ENCODE assay signal across 29 cellular contexts in the genomic region with DNA sequence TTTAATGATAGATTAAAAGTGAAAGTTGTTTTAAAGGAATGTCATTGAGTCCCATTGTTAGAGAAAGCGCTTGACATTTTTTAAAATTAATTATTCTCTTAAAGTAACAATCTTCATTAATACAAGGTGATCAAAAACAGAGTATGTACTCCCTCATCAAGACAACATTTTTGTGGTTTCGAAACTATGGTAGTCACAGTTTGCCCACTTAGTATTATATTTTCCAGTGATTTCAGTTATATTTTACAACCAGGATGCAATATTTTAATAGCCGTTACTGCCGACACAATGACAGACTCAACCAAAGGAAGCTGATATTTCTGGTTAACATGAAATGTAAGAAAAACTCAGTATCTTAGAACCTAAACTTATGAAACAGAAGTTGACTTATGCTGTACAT. TPM values are rescaled to one million over a fixed set of nuclear protein-coding genes. Genes with fewer than 3 reads are reported as not detected.
A peak's percentile ranks its signal among the peaks of the same experiment; 100 is the strongest.
DNase-seq lines count a peak whose midpoint lies in the region; ATAC-seq, FAIRE-seq and TF ChIP-seq lines count a peak whose summit lies in the region.
"Had no signal": no experiment of that assay in that cellular context is flagged by ENCODE, and none has a peak within 500 bp of the region (broad histone marks: within the 10 kb centered on the region; RNA-seq: fewer than 3 reads in every experiment).

No MANE protein-coding gene starts in this region.

- no peak overlapping the region for H3K27ac Mint-ChIP-seq in CD14-positive monocyte
- H3K27ac Mint-ChIP-seq: activated T-cell treated with anti-CD3 and anti-CD28 coated beads, Interleukin-2, amount 50 U/mL, for 72 hours; nephron; stimulated activated naive CD8-positive, alpha-beta T cell treated with anti-CD3 and anti-CD28 coated beads, Interleukin-15, Interleukin-2, amounts not matched to agents 100 ng/mL and 50 ng/mL, for 24 hours had no signal

- H3K4me1 ChIP-seq in PC-3 (ENCODE audit: insufficient read depth, low read length) (peaks cover 3% of the 10 kb centered on the region; the same call in 1 of the 2 replicates), gastrocnemius medialis (peaks cover 12 to 27% of the 10 kb centered on the region in 2 donors)
- H3K4me1 ChIP-seq: SJSA1, transverse colon had no signal

- H3K9ac ChIP-seq in PC-3 (ENCODE audit: low read length) = no peak overlapping the region

- CTCF ChIA-PET in PC-3 (lab: Charles Lee) = no interaction called here

- POLR2A ChIA-PET in PC-3 (lab: Charles Lee; ENCODE audit: unreplicated experiment) = interaction anchor here (0.6 kb wide), 1 partner anchor 19 kb away, joined by 3 read pairs; no protein-coding TSS in a partner anchor

- in situ Hi-C loops in gastrocnemius medialis (cut with MboI; ENCODE audit: low sequenced_read_pairs in 4 of 4) = no loop called here

- H3K4me3 Mint-ChIP-seq in CD14-positive monocyte = peak overlapping the region; percentile 22 to 63
- H3K4me3 Mint-ChIP-seq: activated T-cell treated with anti-CD3 and anti-CD28 coated beads, Interleukin-2, amount 50 U/mL, for 72 hours; nephron; stimulated activated naive CD8-positive, alpha-beta T cell treated with anti-CD3 and anti-CD28 coated beads, Interleukin-15, Interleukin-2, amounts not matched to agents 100 ng/mL and 50 ng/mL, for 24 hours had no signal

- no peak for ATAC-seq in PC-3
- ATAC-seq in gastrocnemius medialis = no peak
- ATAC-seq: activated T-cell treated with anti-CD3 and anti-CD28 coated beads, Interleukin-2, amount 50 U/mL, for 72 hours; mucosa of descending colon had no signal

- H3K36me3 ChIP-seq in PC-3 (ENCODE audit: low read depth, low read length) = no peaks in the 10 kb centered on the region
- H3K36me3 ChIP-seq in gastrocnemius medialis = no peaks in the 10 kb centered on the region
- no peaks in the 10 kb centered on the region for H3K36me3 ChIP-seq in H7 (replicated peaks; ENCODE audit: control insufficient read depth, insufficient read depth, low read length)
- H3K36me3 ChIP-seq: SJSA1, transverse colon had no signal

- no peak overlapping the region for H3K27ac ChIP-seq in PC-3 (ENCODE audit: low read length)
- no peak overlapping the region for H3K27ac ChIP-seq in gastrocnemius medialis
- H3K27ac ChIP-seq: epithelial cell of prostate, SJSA1 had no signal

- no peaks in the 10 kb centered on the region for H3K27me3 ChIP-seq in PC-3 (ENCODE audit: low read length)
- no peaks in the 10 kb centered on the region for H3K27me3 ChIP-seq in gastrocnemius medialis
- no peaks in the 10 kb centered on the region; the same call in 1 of the 2 replicates for H3K27me3 ChIP-seq in H7 (ENCODE audit: control insufficient read depth, insufficient read depth, low read length)
- H3K27me3 ChIP-seq: transverse colon had no signal

- TF ChIP-seq CTCF in CD14-positive monocyte (IDR thresholded peaks at IDR 0.05) (no peak), PC-3 (conservative IDR thresholded peaks at IDR 0.05; ENCODE audit: low read depth, low read length) (no peak), gastrocnemius medialis (IDR thresholded peaks at IDR 0.05 in 4 of 5, conservative IDR thresholded peaks at IDR 0.05 in 1 of 5) (no peak)

- no peaks in the 10 kb centered on the region for H3K9me3 ChIP-seq in PC-3 (ENCODE audit: low read length)
- H3K9me3 ChIP-seq in gastrocnemius medialis = no peaks in the 10 kb centered on the region
- H3K9me3 ChIP-seq: mucosa of descending colon, SJSA1, transverse colon had no signal

- TF ChIP-seq POLR2A in gastrocnemius medialis (IDR thresholded peaks at IDR 0.05) = no peak

- no peak for FAIRE-seq in GM19239 (lab: Jason Lieb, UNC)
- FAIRE-seq: RCC 7860, TTC549 had no signal

- H3K4me3 ChIP-seq in PC-3 (ENCODE audit: low read length) = no peak overlapping the region
- peak overlapping the region in 3 of 4 donors; percentile 6 to 31 (median 28) for H3K4me3 ChIP-seq in gastrocnemius medialis
- no peak overlapping the region for H3K4me3 ChIP-seq in H7 (ENCODE audit: insufficient read depth, low read depth, low read length)
- H3K4me3 ChIP-seq: lung, mucosa of descending colon, SJSA1, transverse colon had no signal

- no TSS peak for BruUV-seq in PC-3 (replicated peaks; lab: Mats Ljungman, UMichigan)

- no peaks in the 10 kb centered on the region for H3K79me2 ChIP-seq in PC-3 (ENCODE audit: low read length)

- no peak overlapping the region for H2AFZ ChIP-seq in PC-3 (ENCODE audit: low read length)

- no peaks in the 10 kb centered on the region for H3K36me3 Mint-ChIP-seq in CD14-positive monocyte

- peaks cover 19% of the 10 kb centered on the region for H3K4me1 Mint-ChIP-seq in CD14-positive monocyte

- no peaks in the 10 kb centered on the region for H3K9me2 ChIP-seq in PC-3 (replicated peaks; ENCODE audit: low read length)

- DNase-seq in CD14-positive monocyte (ENCODE audit: low spot score) (no peak), PC-3 (no peak), fibroblast of gingiva (ENCODE audit: low read depth) (peak; percentile 42), gastrocnemius medialis (no peak), NCI-H2029 (lab: John Stamatoyannopoulos, UW) (no peak), H7 (no peak), GM19239 (ENCODE audit: insufficient read length, low spot score) (no peak)
- no peak for DNase-seq in stimulated activated CD4-positive, alpha-beta T cell treated with anti-CD3 and anti-CD28 coated beads, Interleukin-2, amount 100 ng/mL, for 48 hours
- DNase-seq: ACHN; activated CD4-positive, alpha-beta T cell treated with anti-CD3 and anti-CD28 coated beads, Interleukin-2, amount 50 U/mL, for 4 hours; activated naive CD4-positive, alpha-beta T cell; activated T-cell treated with anti-CD3 and anti-CD28 coated beads, Interleukin-2, amount 50 U/mL, for 72 hours; DMS79; effector CD8-positive, alpha-beta T cell; foreskin melanocyte; mucosa of descending colon; NCI-H1105; NCI-H2081; NCI-H748 treated with DMSO at 0.1 percent for 48 hours; posterior cingulate gyrus; transverse colon had no signal

- peak overlapping the region; percentile 37; the same call in 1 of the 2 replicates for H3K4me2 ChIP-seq in PC-3 (ENCODE audit: low read length)

- intact Hi-C loops in CD14-positive monocyte (cut with micrococcal nuclease) (no loop called here), PC-3 (cut with micrococcal nuclease) (no loop called here), gastrocnemius medialis (cut with DNase I; ENCODE audit: low total_unique reads) (no loop called here)

- no peaks in the 10 kb centered on the region for H4K20me1 ChIP-seq in PC-3 (ENCODE audit: low read length)

- H3K27me3 Mint-ChIP-seq in CD14-positive monocyte (ENCODE audit: low read depth in 3 of 3) = peaks cover 0 to 12% (median 2%) of the 10 kb centered on the region in 3 donors

- H3F3A ChIP-seq in PC-3 (ENCODE audit: low read length, unreplicated experiment) = no peaks in the 10 kb centered on the region

- H3K9me3 Mint-ChIP-seq in CD14-positive monocyte = peaks cover 0 to 2% (median 0%) of the 10 kb centered on the region in 7 donors
- H3K9me3 Mint-ChIP-seq: activated T-cell treated with anti-CD3 and anti-CD28 coated beads, Interleukin-2, amount 50 U/mL, for 72 hours; nephron; stimulated activated naive CD8-positive, alpha-beta T cell treated with anti-CD3 and anti-CD28 coated beads, Interleukin-15, Interleukin-2, amounts not matched to agents 100 ng/mL and 50 ng/mL, for 24 hours had no signal

RNA-seq across cellular contexts. Expression of a gene that starts 31.3 kb away (rescaled TPM):
- polyA plus RNA-seq in CD14-positive monocyte = not detected
- total RNA-seq in PC-3 (2014; rRNA removed) = 2.6 and 3.5 TPM in 2 replicates
- total RNA-seq in gastrocnemius medialis = 1 to 10 TPM in 1 of 4 donors, under 1 TPM in 1, not detected in 2; 0.53 to 1.2 TPM
- total RNA-seq in H7 (2014; rRNA removed; shearing (Covaris generic)) = 0.38 and 0.96 TPM in 2 replicates
- total RNA-seq: SJSA1; T-helper 1 cell treated with Interleukin-12 subunit alpha and Interleukin-12 subunit beta and Interleukin-4 antibody, amounts not matched to agents 30 ng/mL and 1 ng/mL, for 36 hours had no signal

Comparison
In these comparisons a context has a peak if more than half of its experiments do, and no peak if none do; other contexts are left out.
1. H3K4me3 ChIP-seq: peak in gastrocnemius medialis (3 of 4); none in PC-3 (single experiment) and H7 (single experiment).